In genomic region chr12:28766398-28766797, GRCh38 we compare ENCODE assay signal across 6 cellular contexts.
"Had no signal": no experiment of that assay in that cellular context is flagged by ENCODE, and none has a peak within 500 bp of the region (broad histone marks: within the 10 kb centered on the region; RNA-seq: fewer than 3 reads in every experiment).

No MANE protein-coding gene starts in this region.

- DNase-seq: IMR-90, KBM-7, KG1 had no signal

- ATAC-seq: HepG2, K562 had no signal

- H3K27ac ChIP-seq: HL-60 had no signal

- H3K4me3 ChIP-seq: K562 had no signal
